Comparison of ENCODE assay signal across 1 cellular context in genomic region chr10:104340099-104340594, GRCh38.
TF ChIP-seq lines count a peak whose summit lies in the region.

No MANE protein-coding gene starts in this region.

TF ChIP-seq in IMR-90, 13 proteins besides CTCF, POLR2A, EP300 and RAD21:
- no peak for TF ChIP-seq MAFK (IDR thresholded peaks at IDR 0.05; ENCODE audit: low read depth, low read length)
- TF ChIP-seq MXI1 (IDR thresholded peaks at IDR 0.05; ENCODE audit: borderline replicate concordance, low read depth, low read length): no peak
- TF ChIP-seq NFE2L2 (IDR thresholded peaks at IDR 0.05; ENCODE audit: low read depth, low read length): no peak
- no peak for TF ChIP-seq RCOR1 (IDR thresholded peaks at IDR 0.05; ENCODE audit: insufficient replicate concordance, low read length)
- TF ChIP-seq FOS (IDR thresholded peaks at IDR 0.05; ENCODE audit: low read depth, low read length): no peak
- no peak for TF ChIP-seq USF2 (IDR thresholded peaks at IDR 0.05; ENCODE audit: low read depth, low read length)
- TF ChIP-seq MAZ (IDR thresholded peaks at IDR 0.05; ENCODE audit: borderline replicate concordance, low read depth, low read length): no peak
- TF ChIP-seq CHD1 (IDR thresholded peaks at IDR 0.05; ENCODE audit: low read depth, low read length): no peak
- TF ChIP-seq SMC3 (IDR thresholded peaks at IDR 0.05; ENCODE audit: low read depth, low read length): no peak
- no peak for TF ChIP-seq CEBPB (IDR thresholded peaks at IDR 0.05; ENCODE audit: low read depth, low read length)
- TF ChIP-seq BHLHE40 (IDR thresholded peaks at IDR 0.05; ENCODE audit: low read depth, low read length): no peak
- TF ChIP-seq RFX5 (IDR thresholded peaks at IDR 0.05; ENCODE audit: low read depth, low read length): no peak
- no peak for TF ChIP-seq ELK1 (IDR thresholded peaks at IDR 0.05; ENCODE audit: borderline replicate concordance, low read depth, low read length)
TF ChIP-seq in IMR-90: peak in this region for 0.
